8 cellular contexts compared by ENCODE assay signal in genomic region chr7:128530855-128531104, GRCh38. TPM values are rescaled to one million over a fixed set of nuclear protein-coding genes. Genes with fewer than 3 reads are reported as not detected.
A peak's percentile ranks its signal among the peaks of the same experiment; 100 is the strongest.
DNase-seq lines count a peak whose midpoint lies in the region; ATAC-seq and TF ChIP-seq lines count a peak whose summit lies in the region.

No MANE protein-coding gene starts in this region.

- no TSS peak for BruUV-seq in PC-3 (replicated peaks; lab: Mats Ljungman, UMichigan)

- H3K9ac ChIP-seq in PC-3 (ENCODE audit: low read length) = peak overlapping the region; percentile 89

- DNase-seq in PC-3 (no peak), fibroblast of the aortic adventitia (ENCODE audit: low read depth) (no peak), GDM1 (lab: John Stamatoyannopoulos, UW) (no peak), NCI-H2196 treated with DMSO at 0.1 percent for 48 hours (lab: John Stamatoyannopoulos, UW; ENCODE audit: unreplicated experiment) (no peak), NCI-H2171 treated with DMSO at 0.1 percent for 48 hours (lab: John Stamatoyannopoulos, UW) (no peak)

- no peak for TF ChIP-seq CTCF in PC-3 (conservative IDR thresholded peaks at IDR 0.05; ENCODE audit: low read depth, low read length)
- no peak for TF ChIP-seq CTCF in fibroblast of the aortic adventitia (IDR thresholded peaks at IDR 0.05; ENCODE audit: insufficient read depth, low read length)

- H3K4me2 ChIP-seq in PC-3 (ENCODE audit: low read length) = peak overlapping the region; percentile 87

- H3K9me3 ChIP-seq in PC-3 (ENCODE audit: low read length) = no peaks in the 10 kb centered on the region

- no peaks in the 10 kb centered on the region for H3K9me2 ChIP-seq in PC-3 (replicated peaks; ENCODE audit: low read length)

- peak; percentile 80 for TF ChIP-seq POLR2A in GM18505 (IDR thresholded peaks at IDR 0.05; ENCODE audit: borderline replicate concordance, extremely low read depth, insufficient read depth, insufficient read length)

- no peak overlapping the region for H3K27ac ChIP-seq in PC-3 (ENCODE audit: low read length)
- peak overlapping the region; percentile 88 to 100 (median 100) for H3K27ac ChIP-seq in skin epidermis

- H2AFZ ChIP-seq in PC-3 (ENCODE audit: low read length) = peak overlapping the region; percentile 53; the same call in 1 of the 2 replicates

- H3F3A ChIP-seq in PC-3 (ENCODE audit: low read length, unreplicated experiment) = no peaks in the 10 kb centered on the region

- CTCF ChIA-PET in PC-3 (lab: Charles Lee) = no interaction called here

- H3K36me3 ChIP-seq in PC-3 (ENCODE audit: low read depth, low read length) = no peaks in the 10 kb centered on the region

- no peaks in the 10 kb centered on the region for H4K20me1 ChIP-seq in PC-3 (ENCODE audit: low read length)

- no peaks in the 10 kb centered on the region for H3K27me3 ChIP-seq in PC-3 (ENCODE audit: low read length)

- H3K4me3 ChIP-seq in PC-3 (ENCODE audit: low read length) = peak overlapping the region; percentile 79
- H3K4me3 ChIP-seq in fibroblast of the aortic adventitia (ENCODE audit: low read depth, low read length) = peak overlapping the region; percentile 79
- H3K4me3 ChIP-seq in skin epidermis = peak overlapping the region; percentile 76 to 99 (median 82)

- POLR2A ChIA-PET in PC-3 (lab: Charles Lee; ENCODE audit: unreplicated experiment) = no interaction called here

- peaks cover 52% of the 10 kb centered on the region for H3K79me2 ChIP-seq in PC-3 (ENCODE audit: low read length)

- peaks cover 10% of the 10 kb centered on the region; the same call in 1 of the 2 replicates for H3K4me1 ChIP-seq in PC-3 (ENCODE audit: insufficient read depth, low read length)

- intact Hi-C loops in PC-3 (cut with micrococcal nuclease) = loop anchor here (10.0 kb wide), 1 partner anchor 56 kb away; the partner anchor contains the start of gene METTL2B

- no peak for ATAC-seq in GM18505 (IDR thresholded peaks at IDR 0.05; ENCODE audit: unreplicated experiment)
- ATAC-seq in PC-3 = no peak
- no peak for ATAC-seq in HG02571 (IDR thresholded peaks at IDR 0.05; ENCODE audit: unreplicated experiment)

RNA-seq across cellular contexts. Expression of gene METTL2B, which starts 54.2 kb away (rescaled TPM):
- total RNA-seq in PC-3 (2014; rRNA removed) (33.8 and 37.1 TPM in 2 replicates), fibroblast of the aortic adventitia (ENCODE audit: low replicate concordance) (13.5 and 41.4 TPM in 2 replicates)
